Comparison of ENCODE assay signal across 1 cellular context in genomic region chr4:40621592-40622512, GRCh38.
TF ChIP-seq lines count a peak whose summit lies in the region.

No MANE protein-coding gene starts in this region.

TF ChIP-seq in IMR-90, 13 proteins besides CTCF, POLR2A, EP300 and RAD21 (continued from another document):
- TF ChIP-seq ELK1 (IDR thresholded peaks at IDR 0.05; ENCODE audit: borderline replicate concordance, low read depth, low read length) (no peak), SMC3 (IDR thresholded peaks at IDR 0.05; ENCODE audit: low read depth, low read length) (no peak)
